ENCODE assay signal across 2 cellular contexts in the genomic region with DNA sequence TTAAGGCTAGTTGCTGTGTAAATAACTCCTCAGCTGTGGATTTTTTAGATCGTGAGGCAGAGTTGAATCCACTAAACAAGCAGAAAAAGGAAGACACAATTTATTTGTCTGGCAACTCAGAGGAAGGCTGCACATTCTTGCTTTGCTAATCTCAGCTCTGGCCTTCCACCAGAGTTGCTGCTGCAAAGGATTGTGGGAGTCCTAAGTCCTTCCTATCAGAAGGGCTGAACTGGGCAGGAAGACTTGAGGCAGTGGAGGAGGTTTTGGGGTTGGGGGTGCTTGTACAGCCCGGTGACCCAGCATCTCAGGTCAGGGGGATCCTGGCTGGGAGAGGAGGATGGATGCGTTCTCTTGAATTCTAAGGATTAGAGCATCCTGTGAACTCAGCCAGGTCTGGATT.
TF ChIP-seq lines count a peak whose summit lies in the region.

No MANE protein-coding gene starts in this region.

TF ChIP-seq in A549, 52 proteins besides CTCF, POLR2A, EP300 and RAD21:
- TF ChIP-seq POLR2AphosphoS2 (conservative IDR thresholded peaks at IDR 0.05; ENCODE audit: low read length) (no peak), EHF (CRISPR knock-in tag; IDR thresholded peaks at IDR 0.05) (peak; percentile 57; the same call in 1 of the 2 replicates)

TF ChIP-seq in IMR-90, 13 proteins besides CTCF, POLR2A, EP300 and RAD21:
- TF ChIP-seq SMC3 (IDR thresholded peaks at IDR 0.05; ENCODE audit: low read depth, low read length) (no peak), BHLHE40 (IDR thresholded peaks at IDR 0.05; ENCODE audit: low read depth, low read length) (no peak), MAZ (IDR thresholded peaks at IDR 0.05; ENCODE audit: borderline replicate concordance, low read depth, low read length) (no peak), USF2 (IDR thresholded peaks at IDR 0.05; ENCODE audit: low read depth, low read length) (no peak), RCOR1 (IDR thresholded peaks at IDR 0.05; ENCODE audit: insufficient replicate concordance, low read length) (no peak), CHD1 (IDR thresholded peaks at IDR 0.05; ENCODE audit: low read depth, low read length) (no peak), FOS (IDR thresholded peaks at IDR 0.05; ENCODE audit: low read depth, low read length) (no peak), NFE2L2 (IDR thresholded peaks at IDR 0.05; ENCODE audit: low read depth, low read length) (no peak), MAFK (IDR thresholded peaks at IDR 0.05; ENCODE audit: low read depth, low read length) (no peak), CEBPB (IDR thresholded peaks at IDR 0.05; ENCODE audit: low read depth, low read length) (no peak), RFX5 (IDR thresholded peaks at IDR 0.05; ENCODE audit: low read depth, low read length) (no peak), MXI1 (IDR thresholded peaks at IDR 0.05; ENCODE audit: borderline replicate concordance, low read depth, low read length) (no peak)
- TF ChIP-seq, protein P1, sequence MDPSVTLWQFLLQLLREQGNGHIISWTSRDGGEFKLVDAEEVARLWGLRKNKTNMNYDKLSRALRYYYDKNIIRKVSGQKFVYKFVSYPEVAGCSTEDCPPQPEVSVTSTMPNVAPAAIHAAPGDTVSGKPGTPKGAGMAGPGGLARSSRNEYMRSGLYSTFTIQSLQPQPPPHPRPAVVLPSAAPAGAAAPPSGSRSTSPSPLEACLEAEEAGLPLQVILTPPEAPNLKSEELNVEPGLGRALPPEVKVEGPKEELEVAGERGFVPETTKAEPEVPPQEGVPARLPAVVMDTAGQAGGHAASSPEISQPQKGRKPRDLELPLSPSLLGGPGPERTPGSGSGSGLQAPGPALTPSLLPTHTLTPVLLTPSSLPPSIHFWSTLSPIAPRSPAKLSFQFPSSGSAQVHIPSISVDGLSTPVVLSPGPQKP (IDR thresholded peaks at IDR 0.05; ENCODE audit: borderline replicate concordance, low read depth, low read length) = no peak
